In the genomic region with DNA sequence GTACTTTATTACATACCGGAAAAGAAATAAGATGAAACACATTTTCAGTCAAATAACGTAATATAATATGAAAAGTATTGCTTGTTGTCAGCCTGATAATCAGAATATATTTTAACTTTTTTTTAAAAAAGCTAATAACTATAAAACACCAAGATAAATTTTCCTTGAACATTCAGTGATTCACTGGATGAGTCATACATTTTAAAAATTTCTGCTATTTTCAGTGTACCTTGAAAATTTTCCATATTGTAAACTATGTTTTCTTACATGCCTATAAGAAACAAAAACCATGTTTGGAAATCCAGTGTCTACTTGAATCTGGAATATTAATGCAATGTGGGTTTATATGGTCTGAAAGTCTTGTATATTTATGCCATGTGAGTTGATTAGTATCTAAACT, we compare ENCODE assay signal across 22 cellular contexts. TPM values are rescaled to one million over a fixed set of nuclear protein-coding genes. Genes with fewer than 3 reads are reported as not detected.
"Had no signal": no experiment of that assay in that cellular context is flagged by ENCODE, and none has a peak within 500 bp of the region (broad histone marks: within the 10 kb centered on the region; RNA-seq: fewer than 3 reads in every experiment).

No MANE protein-coding gene starts in this region.

- H3K36me3 ChIP-seq: brain microvascular endothelial cell, esophagus muscularis mucosa, left lung, upper lobe of right lung had no signal

- H3K79me2 ChIP-seq: hepatocyte had no signal

- ATAC-seq: activated CD4-positive, alpha-beta T cell treated with anti-CD3 and anti-CD28 coated beads for 36 hours; activated CD8-positive, alpha-beta memory T cell treated with anti-CD3 and anti-CD28 coated beads, Interleukin-2, amount 10 ng/mL, durations not matched to agents 7 days and 5 days; activated T-helper 17 cell treated with anti-CD3 and anti-CD28 coated beads, Interleukin-2, amount 50 U/mL, for 72 hours; left lung; stimulated activated naive B cell treated with anti-CD40 and anti-IgM and Interleukin-4, amounts not matched to agents 10 μg/mL and 1 μg/mL and 100 μg/mL, for 72 hours; upper lobe of right lung; WTC11 had no signal

- H3K9me3 Mint-ChIP-seq: activated CD4-positive, alpha-beta memory T cell treated with anti-CD3 and anti-CD28 coated beads, Interleukin-2, amount 10 ng/mL, durations not matched to agents 7 days and 5 days; activated naive CD8-positive, alpha-beta T cell treated with anti-CD3 and anti-CD28 coated beads, Interleukin-2, amount 10 ng/mL, durations not matched to agents 7 days and 5 days; activated T-helper 17 cell treated with anti-CD3 and anti-CD28 coated beads, Interleukin-2, amount 50 U/mL, for 72 hours; central memory CD8-positive, alpha-beta T cell; dendritic cell treated with granulocyte-macrophage colony-stimulating factor and Interleukin-4, amounts not matched to agents 40 ng/mL and 50 ng/mL, for 4 days; nephron; stimulated activated naive B cell treated with anti-CD40 and anti-IgM and Interleukin-4, amounts not matched to agents 10 μg/mL and 1 μg/mL and 100 μg/mL, for 72 hours; WTC11 had no signal

- H3K4me1 ChIP-seq: left lung, upper lobe of right lung had no signal

- H3K4me1 Mint-ChIP-seq: activated CD4-positive, alpha-beta memory T cell treated with anti-CD3 and anti-CD28 coated beads, Interleukin-2, amount 10 ng/mL, durations not matched to agents 7 days and 5 days; activated CD4-positive, alpha-beta T cell treated with anti-CD3 and anti-CD28 coated beads for 36 hours; activated CD8-positive, alpha-beta memory T cell treated with anti-CD3 and anti-CD28 coated beads, Interleukin-2, amount 10 ng/mL, durations not matched to agents 7 days and 5 days; activated naive CD8-positive, alpha-beta T cell treated with anti-CD3 and anti-CD28 coated beads, Interleukin-2, amount 10 ng/mL, durations not matched to agents 7 days and 5 days; activated T-helper 17 cell treated with anti-CD3 and anti-CD28 coated beads, Interleukin-2, amount 50 U/mL, for 72 hours; central memory CD8-positive, alpha-beta T cell; stimulated activated naive B cell treated with anti-CD40 and anti-IgM and Interleukin-4, amounts not matched to agents 10 μg/mL and 1 μg/mL and 100 μg/mL, for 72 hours had no signal

- H3K4me2 ChIP-seq: hepatocyte had no signal

- DNase-seq: activated CD4-positive, alpha-beta memory T cell treated with anti-CD3 and anti-CD28 coated beads, Interleukin-2, amount 10 ng/mL, durations not matched to agents 7 days and 5 days; activated CD4-positive, alpha-beta T cell treated with anti-CD3 and anti-CD28 coated beads for 36 hours; activated CD8-positive, alpha-beta memory T cell treated with anti-CD3 and anti-CD28 coated beads, Interleukin-2, amount 10 ng/mL, durations not matched to agents 7 days and 5 days; activated naive CD4-positive, alpha-beta T cell treated with Interleukin-2 at 50 U/mL for 16 hours; activated naive CD8-positive, alpha-beta T cell treated with anti-CD3 and anti-CD28 coated beads, Interleukin-2, amount 10 ng/mL, durations not matched to agents 7 days and 5 days; anterior cingulate cortex; brain microvascular endothelial cell; effector CD8-positive, alpha-beta T cell; left lung; midbrain; nucleus accumbens; retina; stimulated activated naive B cell treated with anti-CD40 and anti-IgM and Interleukin-4, amounts not matched to agents 10 μg/mL and 1 μg/mL and 100 μg/mL, for 72 hours; upper lobe of right lung had no signal

- H3K4me3 ChIP-seq: esophagus muscularis mucosa, hepatocyte, left lung, upper lobe of right lung had no signal

- H3K27ac Mint-ChIP-seq: activated CD4-positive, alpha-beta memory T cell treated with anti-CD3 and anti-CD28 coated beads, Interleukin-2, amount 10 ng/mL, durations not matched to agents 7 days and 5 days; activated CD4-positive, alpha-beta T cell treated with anti-CD3 and anti-CD28 coated beads for 36 hours; activated CD8-positive, alpha-beta memory T cell treated with anti-CD3 and anti-CD28 coated beads, Interleukin-2, amount 10 ng/mL, durations not matched to agents 7 days and 5 days; activated naive CD8-positive, alpha-beta T cell treated with anti-CD3 and anti-CD28 coated beads, Interleukin-2, amount 10 ng/mL, durations not matched to agents 7 days and 5 days; activated T-helper 17 cell treated with anti-CD3 and anti-CD28 coated beads, Interleukin-2, amount 50 U/mL, for 72 hours; dendritic cell treated with granulocyte-macrophage colony-stimulating factor and Interleukin-4, amounts not matched to agents 40 ng/mL and 50 ng/mL, for 4 days; nephron; stimulated activated naive B cell treated with anti-CD40 and anti-IgM and Interleukin-4, amounts not matched to agents 10 μg/mL and 1 μg/mL and 100 μg/mL, for 72 hours; WTC11 had no signal

- H3K4me3 Mint-ChIP-seq: activated CD4-positive, alpha-beta memory T cell treated with anti-CD3 and anti-CD28 coated beads, Interleukin-2, amount 10 ng/mL, durations not matched to agents 7 days and 5 days; activated CD4-positive, alpha-beta T cell treated with anti-CD3 and anti-CD28 coated beads for 36 hours; activated CD8-positive, alpha-beta memory T cell treated with anti-CD3 and anti-CD28 coated beads, Interleukin-2, amount 10 ng/mL, durations not matched to agents 7 days and 5 days; activated naive CD8-positive, alpha-beta T cell treated with anti-CD3 and anti-CD28 coated beads, Interleukin-2, amount 10 ng/mL, durations not matched to agents 7 days and 5 days; activated T-helper 17 cell treated with anti-CD3 and anti-CD28 coated beads, Interleukin-2, amount 50 U/mL, for 72 hours; central memory CD8-positive, alpha-beta T cell; dendritic cell treated with granulocyte-macrophage colony-stimulating factor and Interleukin-4, amounts not matched to agents 40 ng/mL and 50 ng/mL, for 4 days; nephron; stimulated activated naive B cell treated with anti-CD40 and anti-IgM and Interleukin-4, amounts not matched to agents 10 μg/mL and 1 μg/mL and 100 μg/mL, for 72 hours; WTC11 had no signal

- H3K9me3 ChIP-seq: esophagus muscularis mucosa, left lung, upper lobe of right lung had no signal

- H3K27me3 Mint-ChIP-seq: activated naive CD8-positive, alpha-beta T cell treated with anti-CD3 and anti-CD28 coated beads, Interleukin-2, amount 10 ng/mL, durations not matched to agents 7 days and 5 days; central memory CD8-positive, alpha-beta T cell had no signal

- H3K36me3 Mint-ChIP-seq: activated CD8-positive, alpha-beta memory T cell treated with anti-CD3 and anti-CD28 coated beads, Interleukin-2, amount 10 ng/mL, durations not matched to agents 7 days and 5 days; activated naive CD8-positive, alpha-beta T cell treated with anti-CD3 and anti-CD28 coated beads, Interleukin-2, amount 10 ng/mL, durations not matched to agents 7 days and 5 days; stimulated activated naive B cell treated with anti-CD40 and anti-IgM and Interleukin-4, amounts not matched to agents 10 μg/mL and 1 μg/mL and 100 μg/mL, for 72 hours; WTC11 had no signal

- H2AFZ ChIP-seq: hepatocyte had no signal

- H3K27ac ChIP-seq: brain microvascular endothelial cell, esophagus muscularis mucosa, hepatocyte, left lung, upper lobe of right lung had no signal

- H3K27me3 ChIP-seq: brain microvascular endothelial cell, esophagus muscularis mucosa had no signal

RNA-seq across cellular contexts. Expression of a gene that starts 36.3 kb away (rescaled TPM):
- total RNA-seq: activated CD4-positive, alpha-beta memory T cell treated with anti-CD3 and anti-CD28 coated beads, Interleukin-2, amount 10 ng/mL, durations not matched to agents 7 days and 5 days; activated CD4-positive, alpha-beta T cell treated with anti-CD3 and anti-CD28 coated beads for 36 hours; activated naive CD8-positive, alpha-beta T cell treated with anti-CD3 and anti-CD28 coated beads, Interleukin-2, amount 10 ng/mL, durations not matched to agents 7 days and 5 days; activated T-helper 17 cell treated with anti-CD3 and anti-CD28 coated beads, Interleukin-2, amount 50 U/mL, for 72 hours; T-helper 2 cell treated with Interferon-gamma antibody and Interleukin-4, amounts not matched to agents 100 ng/mL and 5 ng/mL, for 36 hours had no signal
